Comparison of ENCODE assay signal across 8 cellular contexts in the genomic region with DNA sequence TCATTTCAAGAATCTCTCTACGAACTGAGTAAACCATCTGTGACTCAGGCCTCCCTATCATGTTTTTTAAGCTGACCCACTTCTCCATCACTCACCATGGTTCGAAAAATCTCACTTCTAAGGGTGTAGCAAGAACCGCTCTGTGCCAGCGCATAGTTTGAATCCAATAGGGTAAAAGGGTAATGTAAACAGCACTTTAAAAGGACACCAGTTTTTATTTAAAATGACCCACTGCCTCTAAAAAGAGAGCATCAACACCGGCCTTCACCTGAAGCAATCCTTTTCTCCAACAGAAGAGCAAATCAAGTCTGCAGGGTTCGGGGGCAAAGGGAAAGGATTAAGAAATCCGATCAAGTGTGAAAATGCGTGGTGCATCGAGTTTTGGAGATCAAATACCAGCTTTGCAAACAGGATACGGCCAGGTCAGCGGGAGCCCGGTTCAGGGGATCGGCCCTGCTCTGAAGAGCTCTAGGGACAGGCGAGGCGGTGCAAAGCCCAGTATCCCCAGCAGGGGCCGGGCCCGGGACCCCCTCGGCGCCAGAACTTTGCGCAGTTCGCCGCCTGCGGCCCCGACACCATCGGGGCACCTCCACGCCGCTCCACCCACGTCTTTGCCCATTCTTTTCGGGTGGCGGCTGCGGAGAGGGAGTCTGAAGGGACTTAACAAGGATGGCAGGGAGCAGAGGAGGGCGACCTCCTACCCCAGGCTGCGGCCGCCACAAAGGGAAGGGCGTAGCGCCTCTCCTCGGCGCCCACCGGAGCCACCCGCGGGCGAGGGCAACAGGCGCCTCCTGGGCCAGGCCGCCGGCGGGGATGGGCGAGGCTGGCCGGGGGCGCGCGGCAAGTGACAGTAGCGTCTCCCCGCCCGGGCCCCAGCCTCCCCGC. TPM values are rescaled to one million over a fixed set of nuclear protein-coding genes. Genes with fewer than 3 reads are reported as not detected.
DNase-seq lines count a peak whose midpoint lies in the region; ATAC-seq and TF ChIP-seq lines count a peak whose summit lies in the region.

No MANE protein-coding gene starts in this region.

- peak; percentile 39 for ATAC-seq in HG02840 (IDR thresholded peaks at IDR 0.05; ENCODE audit: low FRiP score, unreplicated experiment)

- DNase-seq in SKM-1 treated with dmso at 0.1 percent for 144 hours (lab: John Stamatoyannopoulos, UW; ENCODE audit: unreplicated experiment) = peak; percentile 1
- no peak for DNase-seq in SKM-1 (lab: John Stamatoyannopoulos, UW; ENCODE audit: unreplicated experiment)
- peak; percentile 5 for DNase-seq in NCI-H2171 (lab: John Stamatoyannopoulos, UW)
- DNase-seq in activated CD8-positive, alpha-beta memory T cell treated with anti-CD3 and anti-CD28 coated beads, Interleukin-2, amount 50 U/mL, for 48 hours = peak; percentile 76
- DNase-seq in erythroblast (lab: John Stamatoyannopoulos, UW) = peak; percentile 62 to 67
- peak; percentile 44 for DNase-seq in mucosa of gallbladder (ENCODE audit: low spot score)
- peak; percentile 33 for DNase-seq in stimulated activated naive CD4-positive, alpha-beta T cell treated with Interleukin-2 at 50 U/mL for 16 hours (lab: John Stamatoyannopoulos, UW)

- no peak for TF ChIP-seq POLR2A in erythroblast (IDR thresholded peaks at IDR 0.05; ENCODE audit: low read length)

RNA-seq across cellular contexts. Expression of a gene that starts 0.8 kb away (rescaled TPM):
- 23.3 TPM for total RNA-seq in mucosa of gallbladder
